Comparison of ENCODE assay signal across 7 cellular contexts in genomic region chr19:489418-490196, GRCh38. TPM values are rescaled to one million over a fixed set of nuclear protein-coding genes. Genes with fewer than 3 reads are reported as not detected.
A peak's percentile ranks its signal among the peaks of the same experiment; 100 is the strongest.
DNase-seq lines count a peak whose midpoint lies in the region; ATAC-seq, FAIRE-seq and TF ChIP-seq lines count a peak whose summit lies in the region.

No MANE protein-coding gene starts in this region.

- no peak for TF ChIP-seq CTCF in GM13976 (IDR thresholded peaks at IDR 0.05; ENCODE audit: borderline replicate concordance, control extremely low read depth, extremely low read depth, insufficient read depth, missing control alignments)
- peak; percentile 42; the same call in 1 of the 2 replicates for TF ChIP-seq CTCF in HepG2 (CRISPR knock-in tag; IDR thresholded peaks at IDR 0.05)

- TF ChIP-seq EP300 in HepG2 (IDR thresholded peaks at IDR 0.05; ENCODE audit: low read depth in 2 of 2, low read length in 2 of 2) (no peak), HepG2 (CRISPR knock-in tag; IDR thresholded peaks at IDR 0.05; ENCODE audit: borderline replicate concordance) (no peak)

- ATAC-seq in HepG2 (peak; percentile 23), HG03457 (IDR thresholded peaks at IDR 0.05; ENCODE audit: unreplicated experiment) (no peak)

- H2AFZ ChIP-seq in HepG2 (ENCODE audit: low read length): no peak overlapping the region

- TF ChIP-seq POLR2A in HepG2 (IDR thresholded peaks at IDR 0.05; ENCODE audit: insufficient read depth in 1 of 2, low read depth in 2 of 2, low read length in 2 of 2): no peak

- FAIRE-seq in HepG2 (lab: Jason Lieb, UNC): no peak

- H3K4me2 ChIP-seq in HepG2 (ENCODE audit: low read depth, low read length): peak overlapping the region; percentile 84

- H4K20me1 ChIP-seq in HepG2 (ENCODE audit: insufficient read depth, low read length): no peaks in the 10 kb centered on the region

- DNase-seq in GM13976 (ENCODE audit: low spot score) (peak; percentile 36), caudate nucleus (lab: John Stamatoyannopoulos, UW) (peak in 23 of 61 donors; percentile 22 to 83 (median 59)), HepG2 (ENCODE audit: low spot score) (peak; percentile 45), substantia nigra (lab: John Stamatoyannopoulos, UW) (peak in 27 of 49 donors; percentile 38 to 84 (median 59)), SKM-1 (lab: John Stamatoyannopoulos, UW; ENCODE audit: unreplicated experiment) (no peak)
- no peak for DNase-seq in Jurkat, Clone E6-1 (ENCODE audit: low read depth, low spot score)

- peaks cover 66% of the 10 kb centered on the region for H3K4me1 ChIP-seq in HepG2 (ENCODE audit: insufficient read depth, low read length)

- peaks cover 3% of the 10 kb centered on the region for H3K79me2 ChIP-seq in HepG2 (ENCODE audit: insufficient read depth, low read length)

- CTCF ChIA-PET in HepG2 (lab: Yijun Ruan, JAX; ENCODE audit: low intra/inter-chr PET ratio, low total read pairs): no interaction called here

- H3K36me3 ChIP-seq in HepG2 (replicated peaks in 1 of 2; ENCODE audit: control insufficient read depth in 1 of 2, insufficient read depth in 2 of 2, low read length in 2 of 2): no peaks in the 10 kb centered on the region

- H3K9ac ChIP-seq in HepG2 (ENCODE audit: insufficient read depth, low read depth, low read length): peak overlapping the region; percentile 97

- in situ Hi-C loops in GM13976 (cut with MboI; ENCODE audit: low sequenced_read_pairs, unreplicated experiment): no loop called here
- in situ Hi-C loops in HepG2 (cut with HindIII; ENCODE audit: extremely low pct_ligation_motif_present, low pct_unique_long_range_greater_than_20kb): no loop called here

- BruUV-seq in HepG2 (replicated peaks; lab: Mats Ljungman, UMichigan): no TSS peak

- POLR2A ChIA-PET in HepG2 (lab: Yijun Ruan, JAX): interaction anchor here (0.6 to 2.1 kb wide), 7 partner anchors 9 to 42 kb away, joined by 3 to 19 read pairs (median 6); partner anchors contain the start of gene CDC34

- H3K27me3 ChIP-seq in HepG2 (ENCODE audit: control insufficient read depth in 1 of 2, insufficient read depth in 2 of 2, low read length in 2 of 2): no peaks in the 10 kb centered on the region; a peak in 1 of 5 replicates

- intact Hi-C loops in HepG2 (cut with micrococcal nuclease; ENCODE audit: unreplicated experiment): no loop called here

- no peaks in the 10 kb centered on the region for H3K9me3 ChIP-seq in HepG2 (ENCODE audit: low read length)

- H3K27ac ChIP-seq in caudate nucleus (ENCODE audit: low read depth, low read length) (peak overlapping the region; percentile 95), HepG2 (ENCODE audit: extremely low read length, insufficient read depth, low read length) (peak overlapping the region; percentile 99), substantia nigra (ENCODE audit: low read depth, low read length, poor library complexity, severe bottlenecking) (peak overlapping the region; percentile 99)

- 9% methylated on average over 22 of the region's 61 CpGs for WGBS in HepG2 (ENCODE audit: low lambda C conversion rate)

- peak overlapping the region; percentile 75 for H3K4me3 ChIP-seq in Jurkat, Clone E6-1 (ENCODE audit: low read length)
- H3K4me3 ChIP-seq in HepG2 (replicated peaks in 1 of 3; ENCODE audit: insufficient read depth in 1 of 3, low read depth in 2 of 3, low read length in 3 of 3): peak overlapping the region; percentile 92 to 94 (median 93)

- TF ChIP-seq RAD21 in HepG2 (CRISPR knock-in tag; IDR thresholded peaks at IDR 0.05): 0 out of 2 replicates have a peak, but pooled peaks have one; percentile 21

RNA-seq across cellular contexts. Expression of gene MADCAM1, which starts 6.7 kb away (rescaled TPM):
- polyA plus RNA-seq in Jurkat, Clone E6-1 (2012; ENCODE audit: insufficient read depth, insufficient read length): not detected
- 0.21 and 0.33 TPM in 2 replicates for total RNA-seq in HepG2 (2016; rRNA removed; fragmentation: Illumina TruSeq; extraction: Trizol)
- 0.30 and 0.44 TPM in 2 replicates for total RNA-seq in HepG2 (2016; cell fraction: cytosol; rRNA removed; fragmentation: Illumina TruSeq; extraction: Trizol; ENCODE audit: low read depth)
- 0.30 TPM in 1 of 2 replicates, not detected in the other for total RNA-seq in HepG2 (2016; cell fraction: insoluble cytoplasmic fraction; rRNA removed; fragmentation: Illumina TruSeq; extraction: Trizol)
- total RNA-seq in HepG2 (2016; cell fraction: membrane; rRNA removed; fragmentation: Illumina TruSeq; extraction: Trizol): 0.37 and 0.45 TPM in 2 replicates
- 0.22 TPM in 1 of 2 replicates, not detected in the other for total RNA-seq in HepG2 (2016; cell fraction: nucleus; rRNA removed; fragmentation: Illumina TruSeq; extraction: Trizol)
- polyA plus RNA-seq in HepG2 (2011; rRNA removed): 0.29 and 0.39 TPM in 2 replicates
- 0.42 and 0.60 TPM in 2 replicates for polyA plus RNA-seq in HepG2 (2011; cell fraction: cytosol; rRNA removed)
- polyA plus RNA-seq in HepG2 (2011; cell fraction: nucleus; rRNA removed): 1.9 and 2.3 TPM in 2 replicates
- 1.7 and 2.3 TPM in 2 replicates for polyA plus RNA-seq in HepG2 (2012)
- polyA plus RNA-seq in HepG2 (2016; cell fraction: cytosol; fragmentation: Illumina TruSeq; extraction: Trizol; ENCODE audit: low read depth): 0.62 and 0.89 TPM in 2 replicates
- 0.33 and 0.51 TPM in 2 replicates for polyA plus RNA-seq in HepG2 (2016; cell fraction: insoluble cytoplasmic fraction; fragmentation: Illumina TruSeq; extraction: Trizol; ENCODE audit: low read depth)
- 0.74 and 0.99 TPM in 2 replicates for polyA plus RNA-seq in HepG2 (2016; cell fraction: membrane; fragmentation: Illumina TruSeq; extraction: Trizol; ENCODE audit: low read depth)
- 0.89 and 1.4 TPM in 2 replicates for polyA plus RNA-seq in HepG2 (2016; cell fraction: nucleus; fragmentation: Illumina TruSeq; extraction: Trizol; ENCODE audit: insufficient read depth, low read depth)
- 1.1 TPM in 1 of 2 replicates, not detected in the other for polyA minus RNA-seq in HepG2 (2011; rRNA and poly(A)+ RNA removed; ENCODE audit: low replicate concordance)
- polyA minus RNA-seq in HepG2 (2011; cell fraction: cytosol; rRNA and poly(A)+ RNA removed): 0.62 and 0.89 TPM in 2 replicates
- polyA minus RNA-seq in HepG2 (2011; cell fraction: nucleus; rRNA and poly(A)+ RNA removed): 0.26 and 0.75 TPM in 2 replicates

RNA-seq across cellular contexts. Expression of gene TPGS1, which starts 17.7 kb away (rescaled TPM):
- polyA plus RNA-seq in Jurkat, Clone E6-1 (2012; ENCODE audit: insufficient read depth, insufficient read length): 4.8 TPM
- total RNA-seq in HepG2 (2016; rRNA removed; fragmentation: Illumina TruSeq; extraction: Trizol): 4.2 and 6.2 TPM in 2 replicates
- 4.1 and 5.0 TPM in 2 replicates for total RNA-seq in HepG2 (2016; cell fraction: cytosol; rRNA removed; fragmentation: Illumina TruSeq; extraction: Trizol; ENCODE audit: low read depth)
- 3.9 and 5.0 TPM in 2 replicates for total RNA-seq in HepG2 (2016; cell fraction: insoluble cytoplasmic fraction; rRNA removed; fragmentation: Illumina TruSeq; extraction: Trizol)
- total RNA-seq in HepG2 (2016; cell fraction: membrane; rRNA removed; fragmentation: Illumina TruSeq; extraction: Trizol): 4.2 and 4.9 TPM in 2 replicates
- total RNA-seq in HepG2 (2016; cell fraction: nucleus; rRNA removed; fragmentation: Illumina TruSeq; extraction: Trizol): 2.4 and 3.4 TPM in 2 replicates
- 1.1 and 2.0 TPM in 2 replicates for polyA plus RNA-seq in HepG2 (2011; rRNA removed)
- polyA plus RNA-seq in HepG2 (2011; cell fraction: cytosol; rRNA removed): 1.7 and 4.3 TPM in 2 replicates
- 3.3 and 3.7 TPM in 2 replicates for polyA plus RNA-seq in HepG2 (2011; cell fraction: nucleus; rRNA removed)
- 1.0 and 2.2 TPM in 2 replicates for polyA plus RNA-seq in HepG2 (2012)
- 2.0 and 2.2 TPM in 2 replicates for polyA plus RNA-seq in HepG2 (2016; cell fraction: cytosol; fragmentation: Illumina TruSeq; extraction: Trizol; ENCODE audit: low read depth)
- polyA plus RNA-seq in HepG2 (2016; cell fraction: insoluble cytoplasmic fraction; fragmentation: Illumina TruSeq; extraction: Trizol; ENCODE audit: low read depth): 3.3 and 4.8 TPM in 2 replicates
- 2.0 and 2.2 TPM in 2 replicates for polyA plus RNA-seq in HepG2 (2016; cell fraction: membrane; fragmentation: Illumina TruSeq; extraction: Trizol; ENCODE audit: low read depth)
- polyA plus RNA-seq in HepG2 (2016; cell fraction: nucleus; fragmentation: Illumina TruSeq; extraction: Trizol; ENCODE audit: insufficient read depth, low read depth): 3.1 and 4.1 TPM in 2 replicates
- 2.3 and 2.8 TPM in 2 replicates for polyA minus RNA-seq in HepG2 (2011; rRNA and poly(A)+ RNA removed; ENCODE audit: low replicate concordance)
- 1.4 and 1.8 TPM in 2 replicates for polyA minus RNA-seq in HepG2 (2011; cell fraction: cytosol; rRNA and poly(A)+ RNA removed)
- 2.1 and 2.3 TPM in 2 replicates for polyA minus RNA-seq in HepG2 (2011; cell fraction: nucleus; rRNA and poly(A)+ RNA removed)

RNA-seq across cellular contexts. Expression of gene SHC2, which starts 28.8 kb away (rescaled TPM):
- polyA plus RNA-seq in Jurkat, Clone E6-1 (2012; ENCODE audit: insufficient read depth, insufficient read length): not detected
- 4.8 and 9.0 TPM in 2 replicates for total RNA-seq in HepG2 (2016; rRNA removed; fragmentation: Illumina TruSeq; extraction: Trizol)
- 11.0 and 12.0 TPM in 2 replicates for total RNA-seq in HepG2 (2016; cell fraction: cytosol; rRNA removed; fragmentation: Illumina TruSeq; extraction: Trizol; ENCODE audit: low read depth)
- 3.9 and 8.8 TPM in 2 replicates for total RNA-seq in HepG2 (2016; cell fraction: insoluble cytoplasmic fraction; rRNA removed; fragmentation: Illumina TruSeq; extraction: Trizol)
- 12.6 and 14.2 TPM in 2 replicates for total RNA-seq in HepG2 (2016; cell fraction: membrane; rRNA removed; fragmentation: Illumina TruSeq; extraction: Trizol)
- 7.1 and 9.7 TPM in 2 replicates for total RNA-seq in HepG2 (2016; cell fraction: nucleus; rRNA removed; fragmentation: Illumina TruSeq; extraction: Trizol)
- 18.3 and 35.8 TPM in 2 replicates for polyA plus RNA-seq in HepG2 (2011; rRNA removed)
- polyA plus RNA-seq in HepG2 (2011; cell fraction: cytosol; rRNA removed): 12.4 and 18.0 TPM in 2 replicates
- 247 and 276 TPM in 2 replicates for polyA plus RNA-seq in HepG2 (2011; cell fraction: nucleus; rRNA removed)
- 21.5 and 36.3 TPM in 2 replicates for polyA plus RNA-seq in HepG2 (2012)
- 11.4 and 12.5 TPM in 2 replicates for polyA plus RNA-seq in HepG2 (2016; cell fraction: cytosol; fragmentation: Illumina TruSeq; extraction: Trizol; ENCODE audit: low read depth)
- 4.7 and 5.3 TPM in 2 replicates for polyA plus RNA-seq in HepG2 (2016; cell fraction: insoluble cytoplasmic fraction; fragmentation: Illumina TruSeq; extraction: Trizol; ENCODE audit: low read depth)
- 13.0 and 14.2 TPM in 2 replicates for polyA plus RNA-seq in HepG2 (2016; cell fraction: membrane; fragmentation: Illumina TruSeq; extraction: Trizol; ENCODE audit: low read depth)
- polyA plus RNA-seq in HepG2 (2016; cell fraction: nucleus; fragmentation: Illumina TruSeq; extraction: Trizol; ENCODE audit: insufficient read depth, low read depth): 30.5 and 30.9 TPM in 2 replicates
- polyA minus RNA-seq in HepG2 (2011; rRNA and poly(A)+ RNA removed; ENCODE audit: low replicate concordance): 39.0 TPM in 1 of 2 replicates, not detected in the other
- 11.5 and 24.1 TPM in 2 replicates for polyA minus RNA-seq in HepG2 (2011; cell fraction: cytosol; rRNA and poly(A)+ RNA removed)
- polyA minus RNA-seq in HepG2 (2011; cell fraction: nucleus; rRNA and poly(A)+ RNA removed): 14.5 and 16.0 TPM in 2 replicates

RNA-seq across cellular contexts. Expression of gene CDC34, which starts 42.0 kb away (rescaled TPM):
- 61.4 TPM for polyA plus RNA-seq in Jurkat, Clone E6-1 (2012; ENCODE audit: insufficient read depth, insufficient read length)
- 119 and 138 TPM in 2 replicates for total RNA-seq in HepG2 (2016; rRNA removed; fragmentation: Illumina TruSeq; extraction: Trizol)
- total RNA-seq in HepG2 (2016; cell fraction: cytosol; rRNA removed; fragmentation: Illumina TruSeq; extraction: Trizol; ENCODE audit: low read depth): 181 and 194 TPM in 2 replicates
- total RNA-seq in HepG2 (2016; cell fraction: insoluble cytoplasmic fraction; rRNA removed; fragmentation: Illumina TruSeq; extraction: Trizol): 104 and 144 TPM in 2 replicates
- 198 and 240 TPM in 2 replicates for total RNA-seq in HepG2 (2016; cell fraction: membrane; rRNA removed; fragmentation: Illumina TruSeq; extraction: Trizol)
- 59.6 and 65.5 TPM in 2 replicates for total RNA-seq in HepG2 (2016; cell fraction: nucleus; rRNA removed; fragmentation: Illumina TruSeq; extraction: Trizol)
- polyA plus RNA-seq in HepG2 (2011; rRNA removed): 140 and 150 TPM in 2 replicates
- polyA plus RNA-seq in HepG2 (2011; cell fraction: cytosol; rRNA removed): 102 and 147 TPM in 2 replicates
- 121 and 122 TPM in 2 replicates for polyA plus RNA-seq in HepG2 (2011; cell fraction: nucleus; rRNA removed)
- polyA plus RNA-seq in HepG2 (2012): 90.8 and 101 TPM in 2 replicates
- polyA plus RNA-seq in HepG2 (2016; cell fraction: cytosol; fragmentation: Illumina TruSeq; extraction: Trizol; ENCODE audit: low read depth): 157 and 191 TPM in 2 replicates
- polyA plus RNA-seq in HepG2 (2016; cell fraction: insoluble cytoplasmic fraction; fragmentation: Illumina TruSeq; extraction: Trizol; ENCODE audit: low read depth): 118 and 140 TPM in 2 replicates
- 153 and 184 TPM in 2 replicates for polyA plus RNA-seq in HepG2 (2016; cell fraction: membrane; fragmentation: Illumina TruSeq; extraction: Trizol; ENCODE audit: low read depth)
- 130 and 138 TPM in 2 replicates for polyA plus RNA-seq in HepG2 (2016; cell fraction: nucleus; fragmentation: Illumina TruSeq; extraction: Trizol; ENCODE audit: insufficient read depth, low read depth)
- 60.5 and 88.3 TPM in 2 replicates for polyA minus RNA-seq in HepG2 (2011; rRNA and poly(A)+ RNA removed; ENCODE audit: low replicate concordance)
- 42.1 and 46.2 TPM in 2 replicates for polyA minus RNA-seq in HepG2 (2011; cell fraction: cytosol; rRNA and poly(A)+ RNA removed)
- 19.1 and 22.1 TPM in 2 replicates for polyA minus RNA-seq in HepG2 (2011; cell fraction: nucleus; rRNA and poly(A)+ RNA removed)

RNA-seq across cellular contexts. Expression of gene GZMM, which starts 54.2 kb away (rescaled TPM):
- polyA plus RNA-seq in Jurkat, Clone E6-1 (2012; ENCODE audit: insufficient read depth, insufficient read length): not detected
- total RNA-seq in HepG2 (2016; rRNA removed; fragmentation: Illumina TruSeq; extraction: Trizol): not detected in 2 replicates
- total RNA-seq in HepG2 (2016; cell fraction: cytosol; rRNA removed; fragmentation: Illumina TruSeq; extraction: Trizol; ENCODE audit: low read depth): not detected in 2 replicates
- not detected in 2 replicates for total RNA-seq in HepG2 (2016; cell fraction: insoluble cytoplasmic fraction; rRNA removed; fragmentation: Illumina TruSeq; extraction: Trizol)
- total RNA-seq in HepG2 (2016; cell fraction: membrane; rRNA removed; fragmentation: Illumina TruSeq; extraction: Trizol): not detected in 2 replicates
- not detected in 2 replicates for total RNA-seq in HepG2 (2016; cell fraction: nucleus; rRNA removed; fragmentation: Illumina TruSeq; extraction: Trizol)
- 0.07 TPM in 1 of 2 replicates, not detected in the other for polyA plus RNA-seq in HepG2 (2011; rRNA removed)
- 0.13 TPM in 1 of 2 replicates, not detected in the other for polyA plus RNA-seq in HepG2 (2011; cell fraction: cytosol; rRNA removed)
- polyA plus RNA-seq in HepG2 (2011; cell fraction: nucleus; rRNA removed): 0.50 and 0.71 TPM in 2 replicates
- 0.16 TPM in 1 of 2 replicates, not detected in the other for polyA plus RNA-seq in HepG2 (2012)
- not detected in 2 replicates for polyA plus RNA-seq in HepG2 (2016; cell fraction: cytosol; fragmentation: Illumina TruSeq; extraction: Trizol; ENCODE audit: low read depth)
- not detected in 2 replicates for polyA plus RNA-seq in HepG2 (2016; cell fraction: insoluble cytoplasmic fraction; fragmentation: Illumina TruSeq; extraction: Trizol; ENCODE audit: low read depth)
- polyA plus RNA-seq in HepG2 (2016; cell fraction: membrane; fragmentation: Illumina TruSeq; extraction: Trizol; ENCODE audit: low read depth): not detected in 2 replicates
- polyA plus RNA-seq in HepG2 (2016; cell fraction: nucleus; fragmentation: Illumina TruSeq; extraction: Trizol; ENCODE audit: insufficient read depth, low read depth): not detected in 2 replicates
- polyA minus RNA-seq in HepG2 (2011; rRNA and poly(A)+ RNA removed; ENCODE audit: low replicate concordance): not detected in 2 replicates
- not detected in 2 replicates for polyA minus RNA-seq in HepG2 (2011; cell fraction: cytosol; rRNA and poly(A)+ RNA removed)
- polyA minus RNA-seq in HepG2 (2011; cell fraction: nucleus; rRNA and poly(A)+ RNA removed): not detected in 2 replicates

Comparison
In these comparisons a context has a peak if more than half of its experiments do, and no peak if none do; other contexts are left out.
1. DNase-seq: peak in GM13976 (single experiment), HepG2 (single experiment) and substantia nigra (27 of 49); none in Jurkat, Clone E6-1 (single experiment) and SKM-1 (single experiment).
2. Peak in every context shown above with its lines, with median percentiles within 50 percentile points of each other: H3K27ac ChIP-seq.